ENCODE assay signal across 9 cellular contexts in the genomic region with DNA sequence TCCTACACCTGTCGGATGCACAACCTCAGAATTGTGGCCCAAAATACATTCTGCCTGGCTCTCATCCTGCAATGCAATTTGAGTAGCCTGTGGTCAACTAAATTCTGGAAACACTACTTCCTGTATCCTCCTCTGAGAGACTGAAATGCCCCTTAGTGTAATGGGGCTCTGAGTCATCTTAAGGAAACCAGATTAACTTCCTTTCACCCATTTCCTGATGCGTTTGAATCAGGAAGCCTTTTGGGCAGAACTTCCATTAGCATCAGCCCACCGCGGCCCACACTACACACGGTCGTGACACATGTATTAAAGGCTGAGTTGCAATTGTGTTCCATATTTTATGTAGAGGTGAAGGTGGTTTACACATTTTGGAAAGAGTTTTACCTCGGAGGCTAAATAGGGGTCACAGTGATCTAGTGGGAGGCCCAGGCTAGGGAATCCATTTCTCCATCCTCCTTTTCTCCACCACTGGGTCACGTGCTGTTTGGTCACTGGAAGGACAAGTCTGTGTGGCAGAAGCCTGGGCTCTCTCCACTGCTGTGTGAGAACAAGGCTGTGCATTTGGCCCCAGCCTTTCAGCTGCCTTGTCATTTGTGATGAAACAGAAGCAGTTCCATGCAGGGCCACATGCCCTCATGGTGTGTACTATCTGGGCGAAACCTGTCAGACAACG. TPM values are rescaled to one million over a fixed set of nuclear protein-coding genes. Genes with fewer than 3 reads are reported as not detected.
A peak's percentile ranks its signal among the peaks of the same experiment; 100 is the strongest.
DNase-seq lines count a peak whose midpoint lies in the region; ATAC-seq and TF ChIP-seq lines count a peak whose summit lies in the region.
"Had no signal": no experiment of that assay in that cellular context is flagged by ENCODE, and none has a peak within 500 bp of the region (broad histone marks: within the 10 kb centered on the region; RNA-seq: fewer than 3 reads in every experiment).

No MANE protein-coding gene starts in this region.

- H3K9me3 ChIP-seq in mucosa of descending colon, result no peaks in the 10 kb centered on the region

- H3K27ac Mint-ChIP-seq in IgD-negative memory B cell, result peak overlapping the region; percentile 8 to 12 (median 8)
- peak overlapping the region in 1 of 2 donors; percentile 41 for H3K27ac Mint-ChIP-seq in activated naive CD4-positive, alpha-beta T cell treated with anti-CD3 and anti-CD28 coated beads, Interleukin-2, amount 50 U/mL, for 72 hours

- peak; percentile 58 for DNase-seq in GM12865 (ENCODE audit: low read depth)
- DNase-seq in activated naive CD4-positive, alpha-beta T cell treated with anti-CD3 and anti-CD28 coated beads, Interleukin-2, amount 50 U/mL, for 72 hours (ENCODE audit: low spot score in 2 of 2), result no peak
- DNase-seq in mucosa of descending colon, result no peak
- DNase-seq in NCI-H1105 (lab: John Stamatoyannopoulos, UW), result no peak
- DNase-seq in activated CD4-positive, CD25-positive, alpha-beta regulatory T cell (lab: John Stamatoyannopoulos, UW), result no peak
- DNase-seq in brain microvascular endothelial cell, result no peak
- DNase-seq in activated CD4-positive, CD25-positive, alpha-beta regulatory T cell treated with anti-CD3 and anti-CD28 coated beads, Interleukin-2, amount 50 U/mL, for 72 hours, result no peak

- H3K27me3 Mint-ChIP-seq in IgD-negative memory B cell, result no peaks in the 10 kb centered on the region

- peak overlapping the region in 2 of 4 donors; percentile 13 to 57 for H3K4me3 Mint-ChIP-seq in IgD-negative memory B cell

- H3K27ac ChIP-seq in brain microvascular endothelial cell, result no peak overlapping the region
- H3K27ac ChIP-seq: cardiac muscle cell had no signal

- in situ Hi-C loops in brain microvascular endothelial cell (cut with HindIII; ENCODE audit: low pct_ligation_motif_present, low sequenced_read_pairs), result no loop called here

- TF ChIP-seq CTCF in GM12865 (IDR thresholded peaks at IDR 0.05; ENCODE audit: insufficient read depth, low read depth, low read length, missing control alignments) (no peak), mucosa of descending colon (IDR thresholded peaks at IDR 0.05) (no peak), brain microvascular endothelial cell (IDR thresholded peaks at IDR 0.05; ENCODE audit: low read depth, low read length, missing control alignments) (no peak)

- H3K36me3 Mint-ChIP-seq in IgD-negative memory B cell, result peaks cover 2% of the 10 kb centered on the region
- H3K36me3 Mint-ChIP-seq in activated naive CD4-positive, alpha-beta T cell treated with anti-CD3 and anti-CD28 coated beads, Interleukin-2, amount 50 U/mL, for 72 hours, result no peaks in the 10 kb centered on the region

- H3K4me1 ChIP-seq in mucosa of descending colon (ENCODE audit: low read depth), result peaks cover 19% of the 10 kb centered on the region

- ATAC-seq in activated naive CD4-positive, alpha-beta T cell treated with anti-CD3 and anti-CD28 coated beads, Interleukin-2, amount 50 U/mL, for 72 hours, result peak; percentile 38 to 82
- ATAC-seq in mucosa of descending colon, result peak; percentile 52

- intact Hi-C loops in mucosa of descending colon (cut with DNase I, micrococcal nuclease), result no loop called here

- no peaks in the 10 kb centered on the region for H3K27me3 ChIP-seq in brain microvascular endothelial cell (replicated peaks)
- H3K27me3 ChIP-seq: cardiac muscle cell had no signal

- H3K4me1 Mint-ChIP-seq in IgD-negative memory B cell, result peaks cover 32 to 40% (median 39%) of the 10 kb centered on the region in 3 donors

- no peaks in the 10 kb centered on the region for H3K9me3 Mint-ChIP-seq in IgD-negative memory B cell
- H3K9me3 Mint-ChIP-seq in activated naive CD4-positive, alpha-beta T cell treated with anti-CD3 and anti-CD28 coated beads, Interleukin-2, amount 50 U/mL, for 72 hours, result no peaks in the 10 kb centered on the region

- H3K4me3 ChIP-seq in GM12865 (ENCODE audit: low read depth, low read length) (no peak overlapping the region), mucosa of descending colon (no peak overlapping the region), brain microvascular endothelial cell (ENCODE audit: low read depth, low read length) (no peak overlapping the region)
- H3K4me3 ChIP-seq: cardiac muscle cell had no signal

- H3K36me3 ChIP-seq in mucosa of descending colon (ENCODE audit: low read depth), result no peaks in the 10 kb centered on the region
- no peaks in the 10 kb centered on the region for H3K36me3 ChIP-seq in brain microvascular endothelial cell (replicated peaks)
- H3K36me3 ChIP-seq: cardiac muscle cell had no signal

RNA-seq across cellular contexts. Expression of a gene that starts 55.9 kb away (rescaled TPM):
- 105 TPM for polyA plus RNA-seq in IgD-negative memory B cell
- 10 to 100 TPM; 21.9 to 37.7 TPM for total RNA-seq in activated naive CD4-positive, alpha-beta T cell treated with anti-CD3 and anti-CD28 coated beads, Interleukin-2, amount 50 U/mL, for 72 hours
- 100 to 1,000 TPM in 2 of 3 donors, 10 to 100 TPM in 1; 63.7 to 125 (median 109) TPM for total RNA-seq in mucosa of descending colon
